Comparison of ENCODE assay signal across 1 cellular context in the genomic region with DNA sequence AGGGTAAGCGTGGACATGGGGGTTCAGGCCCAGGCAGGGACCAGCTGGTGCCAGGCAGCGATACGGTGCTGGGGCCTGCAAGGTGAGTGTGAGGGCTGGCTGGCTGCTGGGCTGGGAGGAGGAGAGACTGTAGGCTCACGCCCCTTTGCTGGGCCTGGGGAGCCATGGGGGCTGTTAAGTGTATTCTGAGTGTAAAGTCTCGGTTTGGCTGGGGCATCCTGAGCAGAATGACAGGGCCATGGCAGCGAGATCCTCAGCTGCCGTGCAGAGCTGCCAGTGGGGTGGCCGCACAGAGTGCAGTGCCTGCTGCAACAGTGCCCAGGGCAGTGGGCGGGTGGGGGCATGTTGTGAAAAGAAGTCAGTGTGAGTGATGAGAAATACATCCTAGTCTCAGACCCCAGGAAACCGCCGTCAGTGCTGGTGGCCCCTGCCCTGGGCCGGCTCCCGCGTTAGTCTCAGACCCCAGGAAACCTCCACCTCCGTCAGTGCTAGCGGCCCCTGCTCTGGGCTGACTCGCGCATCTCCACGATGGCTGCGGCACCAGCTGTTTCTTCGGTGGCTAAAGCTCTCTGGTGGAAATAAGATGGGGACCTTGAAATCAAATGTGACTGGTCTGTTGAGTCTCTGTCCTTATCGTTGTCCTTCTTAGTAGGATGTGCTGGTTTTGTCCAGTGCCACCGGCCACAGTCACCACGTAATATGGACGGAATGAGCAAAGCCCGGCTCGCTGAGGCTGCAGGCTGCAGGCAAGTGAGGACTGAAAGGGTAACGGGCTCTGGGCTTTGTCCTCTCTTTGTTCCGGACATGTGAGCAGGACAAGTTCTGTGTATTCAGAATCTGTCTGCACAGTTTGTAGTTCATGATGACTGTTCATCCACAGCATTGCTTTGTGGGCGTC.
TF ChIP-seq lines count a peak whose summit lies in the region.

No MANE protein-coding gene starts in this region.

TF ChIP-seq in GM12891, 5 proteins besides CTCF, POLR2A, EP300 and RAD21:
- no peak for TF ChIP-seq TAF1 (IDR thresholded peaks at IDR 0.05; ENCODE audit: low read depth, low read length)
- TF ChIP-seq SPI1 (IDR thresholded peaks at IDR 0.05; ENCODE audit: low read depth, low read length): no peak
- no peak for TF ChIP-seq PAX5 (IDR thresholded peaks at IDR 0.05; ENCODE audit: insufficient read depth, low read length, severe bottlenecking)
- TF ChIP-seq POU2F2 (IDR thresholded peaks at IDR 0.05; ENCODE audit: low read depth, low read length): no peak
- TF ChIP-seq POLR2AphosphoS5 (IDR thresholded peaks at IDR 0.05; ENCODE audit: low read depth, low read length): no peak
